8 cellular contexts compared by ENCODE assay signal in the genomic region with DNA sequence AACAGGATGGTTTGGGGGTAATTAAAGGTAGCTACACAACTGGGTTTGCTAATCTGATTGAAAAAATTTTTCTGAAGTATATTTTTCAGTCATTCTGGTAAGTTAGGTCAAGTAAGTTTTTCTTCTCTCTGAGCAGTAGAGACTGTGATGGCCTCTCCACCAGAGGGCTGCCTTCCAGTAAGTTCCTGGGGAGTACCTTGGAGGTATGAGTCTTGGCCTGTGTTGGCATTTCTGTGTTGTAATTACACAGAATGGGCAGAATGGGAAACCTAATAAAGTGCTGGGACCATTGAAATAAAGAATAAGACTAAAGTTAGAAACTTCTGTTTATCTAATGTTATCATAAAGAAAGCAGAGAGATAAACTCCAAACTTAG.
DNase-seq lines count a peak whose midpoint lies in the region; ATAC-seq and TF ChIP-seq lines count a peak whose summit lies in the region.

No MANE protein-coding gene starts in this region.

- no peak overlapping the region for H3K27ac ChIP-seq in colonic mucosa

- H3K27me3 ChIP-seq in colonic mucosa, result no peaks in the 10 kb centered on the region

- no peak for TF ChIP-seq CTCF in NB4 (IDR thresholded peaks at IDR 0.05; ENCODE audit: low read depth, low read length)
- peak; percentile 20 for TF ChIP-seq CTCF in colonic mucosa (IDR thresholded peaks at IDR 0.05)
- no peak for TF ChIP-seq CTCF in mucosa of descending colon (IDR thresholded peaks at IDR 0.05)

- no peaks in the 10 kb centered on the region for H3K36me3 Mint-ChIP-seq in T-helper 2 cell treated with Interferon-gamma antibody and Interleukin-4, amounts not matched to agents 5 μg/mL and 100 μg/mL, for 36 hours (ENCODE audit: low read depth)

- no peak overlapping the region for H3K4me3 ChIP-seq in NB4 (ENCODE audit: low read depth, low read length)
- no peak overlapping the region for H3K4me3 ChIP-seq in colonic mucosa
- no peak overlapping the region for H3K4me3 ChIP-seq in mucosa of descending colon

- H3K27ac Mint-ChIP-seq in T-helper 2 cell treated with Interferon-gamma antibody and Interleukin-4, amounts not matched to agents 5 μg/mL and 100 μg/mL, for 36 hours, result no peak overlapping the region

- peak; percentile 40 for DNase-seq in Daoy (ENCODE audit: low read depth)
- DNase-seq in NB4 (ENCODE audit: low read depth), result peak; percentile 15
- DNase-seq in colonic mucosa, result peak; percentile 36
- DNase-seq in mucosa of descending colon, result peak in 2 of 3 donors; percentile 40 to 60
- DNase-seq in T-helper 2 cell treated with Interferon-gamma antibody and Interleukin-4, amounts not matched to agents 5 μg/mL and 100 μg/mL, for 36 hours (ENCODE audit: low spot score), result no peak
- DNase-seq in T-helper 1 cell, result no peak

- no peaks in the 10 kb centered on the region for H3K4me1 Mint-ChIP-seq in T-helper 2 cell treated with Interferon-gamma antibody and Interleukin-4, amounts not matched to agents 5 μg/mL and 100 μg/mL, for 36 hours (ENCODE audit: low read depth)

- H3K36me3 ChIP-seq in colonic mucosa (no peaks in the 10 kb centered on the region), mucosa of descending colon (ENCODE audit: low read depth) (no peaks in the 10 kb centered on the region)

- no peak for TF ChIP-seq POLR2A in NB4 (IDR thresholded peaks at IDR 0.05; ENCODE audit: extremely low read depth, insufficient read length)

- H3K4me1 ChIP-seq in colonic mucosa (no peaks in the 10 kb centered on the region), mucosa of descending colon (ENCODE audit: low read depth) (no peaks in the 10 kb centered on the region)

- H3K9me3 ChIP-seq in colonic mucosa (no peaks in the 10 kb centered on the region), mucosa of descending colon (no peaks in the 10 kb centered on the region)

- no peaks in the 10 kb centered on the region for H3K9me3 Mint-ChIP-seq in T-helper 2 cell treated with Interferon-gamma antibody and Interleukin-4, amounts not matched to agents 5 μg/mL and 100 μg/mL, for 36 hours

- peaks cover 14% of the 10 kb centered on the region for H3K27me3 Mint-ChIP-seq in T-helper 2 cell treated with Interferon-gamma antibody and Interleukin-4, amounts not matched to agents 5 μg/mL and 100 μg/mL, for 36 hours (ENCODE audit: low read depth)

- H3K4me3 Mint-ChIP-seq in T-helper 2 cell treated with Interferon-gamma antibody and Interleukin-4, amounts not matched to agents 5 μg/mL and 100 μg/mL, for 36 hours, result no peak overlapping the region

- ATAC-seq in mucosa of descending colon (peak; percentile 70), GM18867 (IDR thresholded peaks at IDR 0.05; ENCODE audit: unreplicated experiment) (no peak), GM21360 (IDR thresholded peaks at IDR 0.05; ENCODE audit: unreplicated experiment) (no peak)

- H3K9ac ChIP-seq in colonic mucosa (ENCODE audit: low read depth in 2 of 2, low read length in 2 of 2), result no peak overlapping the region

- intact Hi-C loops in colonic mucosa (cut with DNase I) (loop anchor here (5.0 kb wide), 1 partner anchor 591 kb away; no protein-coding TSS in a partner anchor), mucosa of descending colon (cut with DNase I, micrococcal nuclease) (no loop called here)

Comparison
In these comparisons a context has a peak if more than half of its experiments do, and no peak if none do; other contexts are left out.
1. DNase-seq: peak in Daoy (single experiment), NB4 (single experiment), colonic mucosa (single experiment) and mucosa of descending colon (2 of 3); none in T-helper 2 cell treated with Interferon-gamma antibody and Interleukin-4, amounts not matched to agents 5 μg/mL and 100 μg/mL, for 36 hours (single experiment) and T-helper 1 cell (0 of 5).